ENCODE assay signal across 1 cellular context in genomic region chr16:47143329-47143676, GRCh38.
TF ChIP-seq lines count a peak whose summit lies in the region.

No MANE protein-coding gene starts in this region.

TF ChIP-seq in K562, 482 proteins besides CTCF, POLR2A, EP300 and RAD21 (continued from another document):
- no peak for TF ChIP-seq ZKSCAN3 (CRISPR knock-in tag; IDR thresholded peaks at IDR 0.05)
- no peak for TF ChIP-seq SIRT6 (IDR thresholded peaks at IDR 0.05; ENCODE audit: low read depth, low read length)
- TF ChIP-seq EZH2 (IDR thresholded peaks at IDR 0.05; ENCODE audit: borderline replicate concordance, low read depth, low read length): no peak
- TF ChIP-seq, protein P1, sequence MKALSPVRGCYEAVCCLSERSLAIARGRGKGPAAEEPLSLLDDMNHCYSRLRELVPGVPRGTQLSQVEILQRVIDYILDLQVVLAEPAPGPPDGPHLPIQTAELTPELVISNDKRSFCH (CRISPR knock-in tag; IDR thresholded peaks at IDR 0.05): no peak
- TF ChIP-seq, protein P1 (tag; IDR thresholded peaks at IDR 0.05): peak; percentile 79
- TF ChIP-seq ZNF780A (CRISPR knock-in tag; IDR thresholded peaks at IDR 0.05): no peak
- TF ChIP-seq BRD4 (IDR thresholded peaks at IDR 0.05): no peak
- TF ChIP-seq MTA2 (IDR thresholded peaks at IDR 0.05; ENCODE audit: low read depth): no peak
- peak; percentile 83 for TF ChIP-seq RB1 (IDR thresholded peaks at IDR 0.05; ENCODE audit: low read depth)
- no peak for TF ChIP-seq PTRF (tag; IDR thresholded peaks at IDR 0.05)
- 0 out of 2 replicates have a peak, but pooled peaks have one; percentile 49 for TF ChIP-seq ARID4B (CRISPR knock-in tag; IDR thresholded peaks at IDR 0.05)
- TF ChIP-seq CTCFL (IDR thresholded peaks at IDR 0.05; ENCODE audit: borderline replicate concordance, insufficient read depth, low read depth, low read length, poor library complexity, severe bottlenecking): peak; percentile 98
- TF ChIP-seq ZBTB1 (CRISPR knock-in tag; IDR thresholded peaks at IDR 0.05; ENCODE audit: borderline replicate concordance, low read depth): no peak
- no peak for TF ChIP-seq NFE2 (IDR thresholded peaks at IDR 0.05; ENCODE audit: low read depth)
- TF ChIP-seq RCOR1 (IDR thresholded peaks at IDR 0.05; ENCODE audit: borderline replicate concordance in 1 of 2, low read depth in 2 of 2, low read length in 2 of 2): peak in 1 of 2 experiments; percentile 52; a peak in 2 of 4 replicates
- no peak for TF ChIP-seq SNRNP70 (optimal IDR thresholded peaks at IDR 0.05; ENCODE audit: low read depth, low read length)
- no peak for TF ChIP-seq TAF9B (IDR thresholded peaks at IDR 0.05; ENCODE audit: partially characterized antibody)
- TF ChIP-seq, protein P2, sequence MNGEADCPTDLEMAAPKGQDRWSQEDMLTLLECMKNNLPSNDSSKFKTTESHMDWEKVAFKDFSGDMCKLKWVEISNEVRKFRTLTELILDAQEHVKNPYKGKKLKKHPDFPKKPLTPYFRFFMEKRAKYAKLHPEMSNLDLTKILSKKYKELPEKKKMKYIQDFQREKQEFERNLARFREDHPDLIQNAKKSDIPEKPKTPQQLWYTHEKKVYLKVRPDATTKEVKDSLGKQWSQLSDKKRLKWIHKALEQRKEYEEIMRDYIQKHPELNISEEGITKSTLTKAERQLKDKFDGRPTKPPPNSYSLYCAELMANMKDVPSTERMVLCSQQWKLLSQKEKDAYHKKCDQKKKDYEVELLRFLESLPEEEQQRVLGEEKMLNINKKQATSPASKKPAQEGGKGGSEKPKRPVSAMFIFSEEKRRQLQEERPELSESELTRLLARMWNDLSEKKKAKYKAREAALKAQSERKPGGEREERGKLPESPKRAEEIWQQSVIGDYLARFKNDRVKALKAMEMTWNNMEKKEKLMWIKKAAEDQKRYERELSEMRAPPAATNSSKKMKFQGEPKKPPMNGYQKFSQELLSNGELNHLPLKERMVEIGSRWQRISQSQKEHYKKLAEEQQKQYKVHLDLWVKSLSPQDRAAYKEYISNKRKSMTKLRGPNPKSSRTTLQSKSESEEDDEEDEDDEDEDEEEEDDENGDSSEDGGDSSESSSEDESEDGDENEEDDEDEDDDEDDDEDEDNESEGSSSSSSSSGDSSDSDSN (IDR thresholded peaks at IDR 0.05; ENCODE audit: borderline replicate concordance in 1 of 2, low read depth in 2 of 2, low read length in 2 of 2): peak; percentile 73 to 93; a peak in 3 of 4 replicates
- TF ChIP-seq SRSF9 (IDR thresholded peaks at IDR 0.05; ENCODE audit: borderline replicate concordance, low read depth, low read length): no peak
- TF ChIP-seq ZBTB5 (IDR thresholded peaks at IDR 0.05): no peak
- TF ChIP-seq SMC3 (conservative IDR thresholded peaks at IDR 0.05; ENCODE audit: insufficient read depth, low read depth, low read length): peak; percentile 62; the same call in 1 of the 2 replicates
- TF ChIP-seq GTF3C2 (IDR thresholded peaks at IDR 0.05; ENCODE audit: borderline replicate concordance, extremely low read depth, insufficient read length): no peak
